14 cellular contexts compared by ENCODE assay signal in genomic region chr14:28382460-28383220, GRCh38.
DNase-seq lines count a peak whose midpoint lies in the region; ATAC-seq, FAIRE-seq and TF ChIP-seq lines count a peak whose summit lies in the region.
"Had no signal": no experiment of that assay in that cellular context is flagged by ENCODE, and none has a peak within 500 bp of the region (broad histone marks: within the 10 kb centered on the region; RNA-seq: fewer than 3 reads in every experiment).

No MANE protein-coding gene starts in this region.

- H3K79me2 ChIP-seq in HepG2 (ENCODE audit: insufficient read depth, low read length), result no peaks in the 10 kb centered on the region

- in situ Hi-C loops in HepG2 (cut with HindIII; ENCODE audit: extremely low pct_ligation_motif_present, low pct_unique_long_range_greater_than_20kb), result no loop called here

- FAIRE-seq in HepG2 (lab: Jason Lieb, UNC) (no peak), GM19239 (lab: Jason Lieb, UNC) (no peak)

- intact Hi-C loops in HepG2 (cut with micrococcal nuclease; ENCODE audit: unreplicated experiment), result no loop called here
- intact Hi-C loops in right lobe of liver (cut with DNase I), result no loop called here

- TF ChIP-seq RAD21 in HepG2 (CRISPR knock-in tag; IDR thresholded peaks at IDR 0.05), result no peak

- CTCF ChIA-PET in HepG2 (lab: Yijun Ruan, JAX; ENCODE audit: low intra/inter-chr PET ratio, low total read pairs), result no interaction called here

- TF ChIP-seq EP300 in HepG2 (IDR thresholded peaks at IDR 0.05; ENCODE audit: low read depth in 2 of 2, low read length in 2 of 2) (no peak), HepG2 (CRISPR knock-in tag; IDR thresholded peaks at IDR 0.05; ENCODE audit: borderline replicate concordance) (no peak)

- TF ChIP-seq POLR2A in HepG2 (IDR thresholded peaks at IDR 0.05; ENCODE audit: insufficient read depth in 1 of 2, low read depth in 2 of 2, low read length in 2 of 2) (no peak), right lobe of liver (IDR thresholded peaks at IDR 0.05) (no peak)

- H3K4me1 ChIP-seq in HepG2 (ENCODE audit: insufficient read depth, low read length) (no peaks in the 10 kb centered on the region), right lobe of liver (no peaks in the 10 kb centered on the region), adipocyte (ENCODE audit: control insufficient read depth, insufficient read depth, low read length) (no peaks in the 10 kb centered on the region)
- H3K4me1 ChIP-seq: heart right ventricle had no signal

- H3K9me3 ChIP-seq in HepG2 (ENCODE audit: low read length), result peaks cover 80% of the 10 kb centered on the region
- no peaks in the 10 kb centered on the region for H3K9me3 ChIP-seq in right lobe of liver
- H3K9me3 ChIP-seq in adipocyte (ENCODE audit: control insufficient read depth, low read length), result no peaks in the 10 kb centered on the region

- no peaks in the 10 kb centered on the region for H3K27me3 ChIP-seq in HepG2 (ENCODE audit: control insufficient read depth in 1 of 2, insufficient read depth in 2 of 2, low read length in 2 of 2)
- H3K27me3 ChIP-seq in right lobe of liver, result no peaks in the 10 kb centered on the region
- no peaks in the 10 kb centered on the region for H3K27me3 ChIP-seq in adipocyte (replicated peaks; ENCODE audit: control insufficient read depth, insufficient read depth, low read length)
- H3K27me3 ChIP-seq: heart right ventricle had no signal

- POLR2A ChIA-PET in HepG2 (lab: Yijun Ruan, JAX), result no interaction called here

- H3K36me3 ChIP-seq in HepG2 (replicated peaks in 1 of 2; ENCODE audit: control insufficient read depth in 1 of 2, insufficient read depth in 2 of 2, low read length in 2 of 2) (no peaks in the 10 kb centered on the region), right lobe of liver (no peaks in the 10 kb centered on the region), adipocyte (ENCODE audit: control insufficient read depth, insufficient read depth, low read length, severe bottlenecking) (no peaks in the 10 kb centered on the region)
- H3K36me3 ChIP-seq: heart right ventricle, WERI-Rb-1 had no signal

- H3K9ac ChIP-seq in HepG2 (ENCODE audit: insufficient read depth, low read depth, low read length) (no peak overlapping the region), adipocyte (ENCODE audit: low read length) (no peak overlapping the region)

- DNase-seq in HepG2 (ENCODE audit: low spot score) (peak; percentile 44), right lobe of liver (no peak), adipocyte (ENCODE audit: low read depth) (peak; percentile 90), fibroblast of villous mesenchyme (ENCODE audit: low read depth) (peak; percentile 12), GM19239 (ENCODE audit: insufficient read length, low spot score) (no peak), NCI-H2196 treated with DMSO at 0.1 percent for 48 hours (lab: John Stamatoyannopoulos, UW; ENCODE audit: unreplicated experiment) (no peak)
- DNase-seq: activated CD8-positive, alpha-beta memory T cell treated with anti-CD3 and anti-CD28 coated beads, Interleukin-2, amount 50 U/mL, for 4 hours; activated naive CD8-positive, alpha-beta T cell treated with anti-CD3 and anti-CD28 coated beads for 36 hours; heart right ventricle; NCI-H1092 treated with DMSO at 0.1 percent for 48 hours; NCI-H526 treated with DMSO at 0.1 percent for 48 hours; WERI-Rb-1 had no signal

- WGBS in HepG2 (ENCODE audit: low lambda C conversion rate), result 11% methylated on average over 7 of the region's 7 CpGs
- 61% methylated on average over 7 of the region's 7 CpGs for WGBS in right lobe of liver (ENCODE audit: insufficient coverage, low coverage, low lambda C conversion rate, missing lambda C conversion rate)

- TF ChIP-seq CTCF in HepG2 (CRISPR knock-in tag; IDR thresholded peaks at IDR 0.05) (no peak), right lobe of liver (IDR thresholded peaks at IDR 0.05) (no peak), fibroblast of villous mesenchyme (IDR thresholded peaks at IDR 0.05; ENCODE audit: insufficient read depth, low read depth, low read length) (no peak)

- H3K27ac ChIP-seq in HepG2 (ENCODE audit: extremely low read length, insufficient read depth, low read length) (no peak overlapping the region), right lobe of liver (no peak overlapping the region)
- H3K27ac ChIP-seq: heart right ventricle, WERI-Rb-1 had no signal

- no peak overlapping the region for H3K4me3 ChIP-seq in HepG2 (replicated peaks in 1 of 3; ENCODE audit: insufficient read depth in 1 of 3, low read depth in 2 of 3, low read length in 3 of 3)
- H3K4me3 ChIP-seq in right lobe of liver, result no peak overlapping the region
- no peak overlapping the region for H3K4me3 ChIP-seq in adipocyte (ENCODE audit: low read length)
- H3K4me3 ChIP-seq in fibroblast of villous mesenchyme (ENCODE audit: low read depth, low read length), result no peak overlapping the region
- H3K4me3 ChIP-seq: heart right ventricle had no signal

- no peak overlapping the region for H3K4me2 ChIP-seq in HepG2 (ENCODE audit: low read depth, low read length)

- peak overlapping the region; percentile 17 for H2AFZ ChIP-seq in HepG2 (ENCODE audit: low read length)

- no peak; the same call in 2 of the 3 replicates for ATAC-seq in HepG2
- no peak for ATAC-seq in right lobe of liver
- no peak for ATAC-seq in GM19467 (IDR thresholded peaks at IDR 0.05; ENCODE audit: unreplicated experiment)
- no peak for ATAC-seq in GM21360 (IDR thresholded peaks at IDR 0.05; ENCODE audit: unreplicated experiment)
- ATAC-seq: heart right ventricle had no signal

- no TSS peak for BruUV-seq in HepG2 (replicated peaks; lab: Mats Ljungman, UMichigan)

- no peaks in the 10 kb centered on the region for H4K20me1 ChIP-seq in HepG2 (ENCODE audit: insufficient read depth, low read length)

TF ChIP-seq in HepG2, 621 proteins besides CTCF, POLR2A, EP300 and RAD21:
- no peak for TF ChIP-seq IKZF1 (IDR thresholded peaks at IDR 0.05)
- TF ChIP-seq TCF7L2 (IDR thresholded peaks at IDR 0.05; ENCODE audit: low read depth, low read length), result 0 out of 2 replicates have a peak, but pooled peaks have one; percentile 30

Comparison
In these comparisons a context has a peak if more than half of its experiments do, and no peak if none do; other contexts are left out.
1. DNase-seq: peak in HepG2 (single experiment), adipocyte (single experiment) and fibroblast of villous mesenchyme (single experiment); none in right lobe of liver (0 of 3), GM19239 (single experiment) and NCI-H2196 treated with DMSO at 0.1 percent for 48 hours (single experiment).